In genomic region chr18:69484699-69485396, GRCh38 we compare ENCODE assay signal across 14 cellular contexts.
DNase-seq lines count a peak whose midpoint lies in the region; ATAC-seq and TF ChIP-seq lines count a peak whose summit lies in the region.
"Had no signal": no experiment of that assay in that cellular context is flagged by ENCODE, and none has a peak within 500 bp of the region (broad histone marks: within the 10 kb centered on the region; RNA-seq: fewer than 3 reads in every experiment).

No MANE protein-coding gene starts in this region.

- no peaks in the 10 kb centered on the region for H3K79me2 ChIP-seq in trophoblast cell (ENCODE audit: control insufficient read depth, insufficient read depth, low read length, poor library complexity)

- H3K14ac ChIP-seq in trophoblast cell (ENCODE audit: low read length), result no peak overlapping the region

- no peak overlapping the region for H4K12ac ChIP-seq in trophoblast cell (ENCODE audit: low read depth, low read length)

- no peak overlapping the region for H3K4ac ChIP-seq in trophoblast cell (ENCODE audit: low read depth, low read length)

- H3K4me1 ChIP-seq in HUES48 (ENCODE audit: control insufficient read depth, insufficient read depth, low read length) (no peaks in the 10 kb centered on the region), trophoblast cell (ENCODE audit: control insufficient read depth in 1 of 2, insufficient read depth in 2 of 2, low read length in 2 of 2) (no peaks in the 10 kb centered on the region)

- H3K23ac ChIP-seq in trophoblast cell (ENCODE audit: low read length), result no peak overlapping the region

- CTCF ChIA-PET in BJ (lab: Yijun Ruan, JAX), result interaction anchor here (1.4 kb wide), 1 partner anchor 13 kb away, joined by 3 read pairs; no protein-coding TSS in a partner anchor

- no peak overlapping the region for H4K91ac ChIP-seq in trophoblast cell (ENCODE audit: low read depth, low read length)

- no peak overlapping the region for H2AFZ ChIP-seq in trophoblast cell (ENCODE audit: insufficient read depth, low read length, poor library complexity)

- H3K9me3 ChIP-seq in HUES48 (ENCODE audit: control insufficient read depth, insufficient read depth, low read length) (no peaks in the 10 kb centered on the region), trophoblast cell (ENCODE audit: insufficient read depth, low read depth, low read length) (no peaks in the 10 kb centered on the region)

- peak; percentile 29 for DNase-seq in BJ (ENCODE audit: low read depth)
- DNase-seq in astrocyte of the spinal cord (ENCODE audit: low read depth, low spot score), result peak; percentile 45
- DNase-seq in iPS-NIHi11 (ENCODE audit: low spot score), result peak; percentile 12
- DNase-seq in stimulated activated CD4-positive, alpha-beta T cell treated with anti-CD3 and anti-CD28 coated beads, Interleukin-4, amount 100 ng/mL, for 24 hours, result no peak
- DNase-seq in trophoblast cell, result no peak
- DNase-seq in amniotic stem cell (lab: John Stamatoyannopoulos, UW), result no peak
- DNase-seq: activated CD8-positive, alpha-beta memory T cell treated with anti-CD3 and anti-CD28 coated beads, Interleukin-2, amount 50 U/mL, for 4 hours; GOT3; islet precursor cell; naive thymus-derived CD8-positive, alpha-beta T cell; NCI-H2227 treated with DMSO at 0.1 percent for 48 hours; Right ventricle myocardium superior had no signal

- ATAC-seq in GM21367 (IDR thresholded peaks at IDR 0.05; ENCODE audit: unreplicated experiment), result no peak
- ATAC-seq: naive thymus-derived CD8-positive, alpha-beta T cell had no signal

- H3K79me1 ChIP-seq in trophoblast cell (ENCODE audit: low read length), result no peaks in the 10 kb centered on the region

- H2BK12ac ChIP-seq in trophoblast cell (ENCODE audit: low read length), result no peak overlapping the region

- H3K18ac ChIP-seq in trophoblast cell (ENCODE audit: low read length), result no peak overlapping the region

- TF ChIP-seq CTCF in BJ (IDR thresholded peaks at IDR 0.05; ENCODE audit: insufficient read depth, low read depth, low read length), result peak; percentile 51
- TF ChIP-seq CTCF in astrocyte of the spinal cord (IDR thresholded peaks at IDR 0.05; ENCODE audit: low read depth, low read length), result peak; percentile 32

- H3K4me2 ChIP-seq in trophoblast cell (ENCODE audit: low read length), result no peak overlapping the region

- H3K27ac ChIP-seq in HUES48 (ENCODE audit: low read depth, low read length) (no peak overlapping the region), trophoblast cell (ENCODE audit: low read depth, low read length) (no peak overlapping the region)

- in situ Hi-C loops in astrocyte of the spinal cord (cut with HindIII; ENCODE audit: low sequenced_read_pairs), result no loop called here

- H3K27me3 ChIP-seq in BJ (ENCODE audit: control insufficient read depth, insufficient read depth, low read length), result no peaks in the 10 kb centered on the region
- no peaks in the 10 kb centered on the region for H3K27me3 ChIP-seq in HUES48 (ENCODE audit: control insufficient read depth, insufficient read depth, low read length)
- no peaks in the 10 kb centered on the region for H3K27me3 ChIP-seq in trophoblast cell (ENCODE audit: insufficient read depth, low read length)

- H3K36me3 ChIP-seq in BJ (ENCODE audit: control insufficient read depth, insufficient read depth, low read length) (no peaks in the 10 kb centered on the region), HUES48 (ENCODE audit: control insufficient read depth, insufficient read depth, low read length) (no peaks in the 10 kb centered on the region), trophoblast cell (ENCODE audit: control insufficient read depth in 1 of 2, insufficient read depth in 2 of 2, low read length in 2 of 2) (no peaks in the 10 kb centered on the region)

- no peak overlapping the region for H4K8ac ChIP-seq in trophoblast cell (ENCODE audit: low read depth, low read length)

- H3K9ac ChIP-seq in HUES48 (ENCODE audit: low read depth, low read length), result peak overlapping the region; percentile 14; the same call in 1 of the 2 replicates
- H3K9ac ChIP-seq in trophoblast cell (ENCODE audit: low read length), result no peak overlapping the region

- no peak overlapping the region for H2BK5ac ChIP-seq in trophoblast cell (ENCODE audit: low read depth, low read length, poor library complexity)

- no CpG with 5 or more reads among the region's 6 CpGs for WGBS in trophoblast cell (ENCODE audit: extremely low coverage, insufficient coverage, insufficient read length)

- no peak overlapping the region for H3K4me3 ChIP-seq in BJ (ENCODE audit: low read depth, low read length)
- H3K4me3 ChIP-seq in HUES48 (ENCODE audit: low read depth, low read length), result no peak overlapping the region
- H3K4me3 ChIP-seq in astrocyte of the spinal cord (ENCODE audit: low read depth, low read length), result no peak overlapping the region
- no peak overlapping the region for H3K4me3 ChIP-seq in trophoblast cell (ENCODE audit: low read depth, low read length)

- H2AK5ac ChIP-seq in trophoblast cell (ENCODE audit: low read length), result no peak overlapping the region

- POLR2A ChIA-PET in BJ (lab: Charles Lee), result no interaction called here

- no peak overlapping the region for H2BK120ac ChIP-seq in trophoblast cell (ENCODE audit: insufficient read depth, low read length, poor library complexity)

Comparison
In these comparisons a context has a peak if more than half of its experiments do, and no peak if none do; other contexts are left out.
1. DNase-seq: peak in BJ (single experiment), astrocyte of the spinal cord (single experiment) and iPS-NIHi11 (single experiment); none in stimulated activated CD4-positive, alpha-beta T cell treated with anti-CD3 and anti-CD28 coated beads, Interleukin-4, amount 100 ng/mL, for 24 hours (single experiment), trophoblast cell (0 of 2) and amniotic stem cell (single experiment).